Comparison of ENCODE assay signal across 32 cellular contexts in genomic region chr14:104772707-104773504, GRCh38.
"Had no signal": no experiment of that assay in that cellular context is flagged by ENCODE, and none has a peak within 500 bp of the region (broad histone marks: within the 10 kb centered on the region; RNA-seq: fewer than 3 reads in every experiment).

No MANE protein-coding gene starts in this region.

- H3K9me3 ChIP-seq: colonic mucosa, gastrocnemius medialis, ovary, psoas muscle, thoracic aorta, transverse colon, upper lobe of right lung, uterus had no signal

- H3K4me3 Mint-ChIP-seq: dendritic cell treated with granulocyte-macrophage colony-stimulating factor and Interleukin-4, amounts not matched to agents 40 ng/mL and 50 ng/mL, for 4 days; endodermal cell; naive thymus-derived CD4-positive, alpha-beta T cell; nephron; neural progenitor cell had no signal

- H3K27ac Mint-ChIP-seq: dendritic cell treated with granulocyte-macrophage colony-stimulating factor and Interleukin-4, amounts not matched to agents 40 ng/mL and 50 ng/mL, for 4 days; endodermal cell; nephron had no signal

- ATAC-seq: gastrocnemius medialis; left cardiac atrium; naive thymus-derived CD4-positive, alpha-beta T cell; sciatic nerve; stimulated activated naive CD8-positive, alpha-beta T cell treated with anti-CD3 and anti-CD28 coated beads, Interleukin-15, Interleukin-2, amounts not matched to agents 100 U/mL and 50 U/mL, for 24 hours; upper lobe of right lung had no signal

- DNase-seq: effector CD8-positive, alpha-beta T cell; endodermal cell; foreskin fibroblast; gastrocnemius medialis; hippocampal formation; left cardiac atrium; mammary epithelial cell; mesendoderm; midbrain; naive thymus-derived CD4-positive, alpha-beta T cell; nucleus accumbens; ovary; posterior cingulate gyrus; psoas muscle; stimulated activated CD4-positive, alpha-beta T cell treated with anti-CD3 and anti-CD28 coated beads, Interleukin-12 subunit alpha, Interleukin-12 subunit beta, amount 100 ng/mL, for 4 hours; stimulated activated CD4-positive, alpha-beta T cell treated with anti-CD3 and anti-CD28 coated beads, Interleukin-1b, Interleukin-23, amount 100 ng/mL, for 48 hours; stimulated activated CD4-positive, alpha-beta T cell treated with anti-CD3 and anti-CD28 coated beads, Interleukin-4, amount 100 ng/mL, for 1 hour; stimulated activated CD8-positive, alpha-beta memory T cell treated with anti-CD3 and anti-CD28 coated beads, Interleukin-4, amount 100 ng/mL, for 48 hours; stimulated activated naive CD8-positive, alpha-beta T cell treated with anti-CD3 and anti-CD28 coated beads, Interleukin-15, Interleukin-2, amounts not matched to agents 100 U/mL and 50 U/mL, for 24 hours; transverse colon; upper lobe of right lung; uterus had no signal

- H3K9me3 Mint-ChIP-seq: nephron, neural progenitor cell had no signal

- H3K4me1 ChIP-seq: gastrocnemius medialis, psoas muscle had no signal

- H3K4me3 ChIP-seq: colonic mucosa, gastrocnemius medialis, heart right ventricle, left lung, neural progenitor cell, ovary, psoas muscle, smooth muscle cell, thoracic aorta, transverse colon, upper lobe of right lung, uterus had no signal

- H3K27me3 ChIP-seq: colonic mucosa, gastrocnemius medialis, heart right ventricle, left lung, neural progenitor cell, ovary, transverse colon, upper lobe of right lung, uterus had no signal

- H3K36me3 ChIP-seq: neural progenitor cell, ovary, uterus had no signal

- H3K27ac ChIP-seq: colonic mucosa, epithelial cell of prostate, gastrocnemius medialis, heart right ventricle, left lung, neural progenitor cell, ovary, psoas muscle, thoracic aorta, transverse colon, upper lobe of right lung, uterus had no signal
